ENCODE assay signal across 1 cellular context in genomic region chr2:3595409-3595808, GRCh38.
TF ChIP-seq lines count a peak whose summit lies in the region.

No MANE protein-coding gene starts in this region.

TF ChIP-seq in endothelial cell of umbilical vein, 7 proteins besides CTCF, POLR2A, EP300 and RAD21:
- no peak for TF ChIP-seq MYC (IDR thresholded peaks at IDR 0.05; ENCODE audit: low read depth, low read length)
